ENCODE assay signal across 17 cellular contexts in the genomic region with DNA sequence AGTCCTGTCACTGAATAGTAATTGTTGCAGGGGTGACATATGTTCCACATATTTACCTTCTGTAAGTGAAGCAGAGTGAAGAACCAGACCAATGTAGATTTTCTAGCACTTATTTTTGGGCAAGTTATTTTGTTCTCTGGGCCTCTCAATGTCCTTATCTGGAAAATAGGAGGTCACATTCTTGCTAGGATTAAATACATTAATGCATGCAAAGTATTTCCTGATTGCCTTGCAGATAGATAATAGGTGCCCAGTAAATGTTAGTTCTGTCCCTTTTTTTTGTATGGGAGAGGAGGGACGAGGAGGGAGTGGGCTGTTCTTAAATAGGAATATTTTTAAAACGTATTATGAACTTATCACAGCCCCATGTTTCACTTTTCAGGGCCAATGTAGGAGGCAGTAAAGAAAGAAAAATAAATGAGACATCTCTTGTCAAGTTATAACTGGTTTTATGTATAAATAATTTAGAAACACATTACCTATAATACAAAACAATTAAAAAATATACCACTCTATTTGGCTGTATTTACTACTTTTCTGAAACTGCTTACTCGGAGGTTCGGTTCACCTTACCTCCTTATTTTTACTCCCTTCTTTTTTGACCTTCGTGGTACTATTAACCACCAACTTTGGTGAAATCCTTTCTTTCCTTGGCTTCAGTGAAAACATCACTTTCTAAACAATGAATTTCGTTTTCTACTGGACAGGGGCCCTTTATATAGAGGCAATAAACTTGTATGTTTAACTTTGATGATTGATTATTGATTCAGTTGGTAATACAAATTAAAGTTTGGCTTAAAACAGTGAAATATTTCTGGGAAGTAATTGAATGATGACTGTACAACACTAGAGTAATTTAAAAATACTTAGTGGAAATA. TPM values are rescaled to one million over a fixed set of nuclear protein-coding genes. Genes with fewer than 3 reads are reported as not detected.
DNase-seq lines count a peak whose midpoint lies in the region; ATAC-seq and TF ChIP-seq lines count a peak whose summit lies in the region.
"Had no signal": no experiment of that assay in that cellular context is flagged by ENCODE, and none has a peak within 500 bp of the region (broad histone marks: within the 10 kb centered on the region; RNA-seq: fewer than 3 reads in every experiment).

No MANE protein-coding gene starts in this region.

- no peak overlapping the region for H3K4me3 ChIP-seq in cardiac muscle cell
- H3K4me3 ChIP-seq: coronary artery, HAP-1 had no signal

- H3K27ac ChIP-seq in cardiac muscle cell = peak overlapping the region; percentile 14
- H3K27ac ChIP-seq: coronary artery had no signal

- TF ChIP-seq CTCF in cardiac muscle cell (IDR thresholded peaks at IDR 0.05; ENCODE audit: low read depth, low read length) = no peak
- TF ChIP-seq CTCF in type B pancreatic cell (conservative IDR thresholded peaks at IDR 0.05) = no peak

- no peak for ATAC-seq in left cardiac atrium
- no peak for ATAC-seq in activated T-helper 17 cell treated with anti-CD3 and anti-CD28 coated beads, Interleukin-2, amount 50 U/mL, for 72 hours (replicated peaks)
- ATAC-seq: stimulated activated naive CD8-positive, alpha-beta T cell treated with anti-CD3 and anti-CD28 coated beads, Interleukin-15, Interleukin-2, amounts not matched to agents 100 U/mL and 50 U/mL, for 24 hours had no signal

- intact Hi-C loops in left cardiac atrium (cut with DNase I) = no loop called here

- H3K4me3 Mint-ChIP-seq in activated T-helper 17 cell treated with anti-CD3 and anti-CD28 coated beads, Interleukin-2, amount 50 U/mL, for 72 hours = no peak overlapping the region
- peak overlapping the region; percentile 27 for H3K4me3 Mint-ChIP-seq in type B pancreatic cell
- H3K4me3 Mint-ChIP-seq: CD4-positive, alpha-beta T cell had no signal

- H3K27me3 ChIP-seq in cardiac muscle cell = no peaks in the 10 kb centered on the region

- peaks cover 8% of the 10 kb centered on the region for H3K36me3 Mint-ChIP-seq in activated T-helper 17 cell treated with anti-CD3 and anti-CD28 coated beads, Interleukin-2, amount 50 U/mL, for 72 hours (ENCODE audit: low read depth)
- H3K36me3 Mint-ChIP-seq in type B pancreatic cell = peaks cover 5% of the 10 kb centered on the region

- no peaks in the 10 kb centered on the region for H3K9me3 Mint-ChIP-seq in activated T-helper 17 cell treated with anti-CD3 and anti-CD28 coated beads, Interleukin-2, amount 50 U/mL, for 72 hours
- H3K9me3 Mint-ChIP-seq in type B pancreatic cell = no peaks in the 10 kb centered on the region
- H3K9me3 Mint-ChIP-seq: CD4-positive, alpha-beta T cell had no signal

- H3K27ac Mint-ChIP-seq in activated T-helper 17 cell treated with anti-CD3 and anti-CD28 coated beads, Interleukin-2, amount 50 U/mL, for 72 hours = peak overlapping the region; percentile 58
- H3K27ac Mint-ChIP-seq in type B pancreatic cell = peak overlapping the region; percentile 61
- H3K27ac Mint-ChIP-seq: CD4-positive, alpha-beta T cell had no signal

- DNase-seq in cardiac muscle cell (ENCODE audit: low read depth in 1 of 2, low spot score in 1 of 2) (peak in 1 of 2 donors; percentile 29), left cardiac atrium (no peak), kidney tubule cell (ENCODE audit: low spot score) (peak; percentile 42), type B pancreatic cell (ENCODE audit: extremely low spot score, unreplicated experiment) (no peak), NCI-H1048 (lab: John Stamatoyannopoulos, UW) (no peak)
- DNase-seq in stimulated activated CD4-positive, alpha-beta T cell treated with anti-CD3 and anti-CD28 coated beads, Interleukin-15, amount 100 ng/mL, for 24 hours = no peak
- DNase-seq in activated effector memory CD4-positive, alpha-beta T cell treated with anti-CD3 and anti-CD28 coated beads, Interleukin-2, amount 50 U/mL, for 16 hours = no peak
- DNase-seq: activated CD4-positive, alpha-beta T cell treated with anti-CD3 and anti-CD28 coated beads, Interleukin-2, amount 50 U/mL, for 1 hour; CD4-positive, alpha-beta T cell; KG1; occipital lobe; SHP77 treated with DMSO at 0.1 percent for 48 hours; stimulated activated naive CD8-positive, alpha-beta T cell treated with anti-CD3 and anti-CD28 coated beads, Interleukin-15, Interleukin-2, amounts not matched to agents 100 U/mL and 50 U/mL, for 24 hours; T1000 had no signal

- no peaks in the 10 kb centered on the region for H3K27me3 Mint-ChIP-seq in activated T-helper 17 cell treated with anti-CD3 and anti-CD28 coated beads, Interleukin-2, amount 50 U/mL, for 72 hours
- H3K27me3 Mint-ChIP-seq in type B pancreatic cell = no peaks in the 10 kb centered on the region
- H3K27me3 Mint-ChIP-seq: CD4-positive, alpha-beta T cell had no signal

- H3K4me1 ChIP-seq in cardiac muscle cell (ENCODE audit: low read depth) = no peaks in the 10 kb centered on the region

- H3K4me1 Mint-ChIP-seq in activated T-helper 17 cell treated with anti-CD3 and anti-CD28 coated beads, Interleukin-2, amount 50 U/mL, for 72 hours = peaks cover 8% of the 10 kb centered on the region
- H3K4me1 Mint-ChIP-seq in type B pancreatic cell (ENCODE audit: unreplicated experiment) = peaks cover 25% of the 10 kb centered on the region

- H3K9me3 ChIP-seq in cardiac muscle cell (ENCODE audit: low read depth) = no peaks in the 10 kb centered on the region
- H3K9me3 ChIP-seq: HAP-1 had no signal

- no peaks in the 10 kb centered on the region for H3K36me3 ChIP-seq in cardiac muscle cell
- H3K36me3 ChIP-seq: HAP-1 had no signal

RNA-seq across cellular contexts. Expression of gene DIP2B, which starts 41.9 kb away (rescaled TPM):
- 39.3 and 55.1 TPM in 2 replicates for total RNA-seq in cardiac muscle cell
- 15.5 and 17.7 TPM in 2 replicates for polyA plus RNA-seq in cardiac muscle cell
- total RNA-seq in left cardiac atrium = 10 to 100 TPM; 12.7 to 12.8 TPM
- total RNA-seq in activated T-helper 17 cell treated with anti-CD3 and anti-CD28 coated beads, Interleukin-2, amount 50 U/mL, for 72 hours = 10 to 100 TPM; 18.6 to 20.1 TPM
- 27.2 and 28.6 TPM in 2 replicates for total RNA-seq in type B pancreatic cell (ENCODE audit: low replicate concordance)
